In the genomic region with DNA sequence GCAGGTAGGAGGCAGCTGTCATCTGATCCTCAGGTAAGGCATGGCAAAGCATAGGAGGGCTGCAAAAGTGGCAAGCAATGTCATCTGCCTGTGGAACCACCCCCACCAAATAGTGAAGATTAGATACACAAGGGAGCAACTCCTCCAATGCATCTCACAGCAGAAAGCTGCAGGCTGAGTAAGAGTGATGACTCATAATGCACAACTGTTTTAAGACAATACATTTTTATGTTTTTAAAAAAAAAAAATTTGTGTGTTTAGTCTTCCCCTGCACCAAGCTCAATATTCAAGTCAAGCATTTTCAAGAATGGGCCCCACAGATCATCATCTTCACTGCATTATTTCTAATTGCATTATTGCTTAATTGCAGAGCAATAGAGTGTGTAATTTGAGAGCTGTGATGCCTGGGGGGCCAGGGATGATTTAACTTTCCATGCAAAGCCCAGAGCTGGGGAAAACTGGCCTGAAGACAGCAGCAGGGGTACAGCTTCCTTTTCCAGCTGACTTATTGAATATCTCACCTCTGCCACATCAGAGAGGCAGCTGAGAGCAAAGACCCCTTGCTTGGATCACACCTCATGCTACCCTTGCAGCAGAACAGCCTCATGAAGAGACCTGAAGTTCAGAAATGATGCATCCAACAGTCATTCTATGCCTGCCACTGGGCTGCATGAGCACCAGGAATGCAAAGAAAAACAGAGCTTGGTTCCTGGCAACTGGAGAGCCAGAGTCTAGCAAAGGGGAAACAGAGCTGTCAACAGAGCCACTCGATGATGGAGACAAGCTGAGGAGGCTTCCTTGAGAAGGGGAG, we compare ENCODE assay signal across 1 cellular context.
A peak's percentile ranks its signal among the peaks of the same experiment; 100 is the strongest.
TF ChIP-seq lines count a peak whose summit lies in the region.

No MANE protein-coding gene starts in this region.

TF ChIP-seq in HEK293, 187 proteins besides CTCF, POLR2A, EP300 and RAD21 (continued from another document and continues in another):
- TF ChIP-seq GLIS2 (tag by site-specific recombination; IDR thresholded peaks at IDR 0.05) (peak; percentile 36; the same call in 1 of the 2 replicates), ZNF791 (tag by site-specific recombination; IDR thresholded peaks at IDR 0.05) (no peak), ZNF529 (tag by site-specific recombination; IDR thresholded peaks at IDR 0.05; ENCODE audit: insufficient replicate concordance) (peak; percentile 13), ZFP69B (tag by site-specific recombination; IDR thresholded peaks at IDR 0.05) (peak; percentile 91), ZNF155 (tag by site-specific recombination; IDR thresholded peaks at IDR 0.05) (no peak), ZNF2 (tag by site-specific recombination; IDR thresholded peaks at IDR 0.05) (0 out of 2 replicates have a peak, but pooled peaks have one; percentile 65), ZNF501 (tag by site-specific recombination; IDR thresholded peaks at IDR 0.05) (no peak), ZNF623 (tag by site-specific recombination; IDR thresholded peaks at IDR 0.05) (0 out of 2 replicates have a peak, but pooled peaks have one; percentile 28), ZNF544 (tag by site-specific recombination; IDR thresholded peaks at IDR 0.05) (no peak), ZNF174 (tag by site-specific recombination; IDR thresholded peaks at IDR 0.05) (no peak; the same call in 1 of the 2 replicates), ZNF335 (tag by site-specific recombination; conservative IDR thresholded peaks at IDR 0.05) (no peak), ZNF549 (tag by site-specific recombination; IDR thresholded peaks at IDR 0.05) (no peak), ZNF600 (tag by site-specific recombination; IDR thresholded peaks at IDR 0.05) (peak; percentile 51), ZNF747 (tag by site-specific recombination; IDR thresholded peaks at IDR 0.05) (no peak), PRDM1 (tag by site-specific recombination; IDR thresholded peaks at IDR 0.05) (peak; percentile 73), GLIS1 (tag by site-specific recombination; IDR thresholded peaks at IDR 0.05) (peak; percentile 96), ZNF311 (tag by site-specific recombination; IDR thresholded peaks at IDR 0.05; ENCODE audit: borderline replicate concordance) (no peak), ZNF37A (tag by site-specific recombination; IDR thresholded peaks at IDR 0.05) (0 out of 2 replicates have a peak, but pooled peaks have one; percentile 40), ZNF629 (tag by site-specific recombination; IDR thresholded peaks at IDR 0.05) (peak; percentile 65), ZNF157 (tag by site-specific recombination; IDR thresholded peaks at IDR 0.05) (no peak), GFI1B (tag by site-specific recombination; IDR thresholded peaks at IDR 0.05) (no peak), ZNF837 (tag by site-specific recombination; IDR thresholded peaks at IDR 0.05) (no peak), ZBTB20 (tag by site-specific recombination; IDR thresholded peaks at IDR 0.05) (peak; percentile 27; the same call in 1 of the 2 replicates), ZEB2 (tag by site-specific recombination; IDR thresholded peaks at IDR 0.05) (peak; percentile 77), ZNF514 (tag by site-specific recombination; IDR thresholded peaks at IDR 0.05) (no peak), ZNF792 (tag by site-specific recombination; IDR thresholded peaks at IDR 0.05) (no peak), ZBTB21 (tag by site-specific recombination; IDR thresholded peaks at IDR 0.05) (peak; percentile 68), ZNF571 (tag by site-specific recombination; IDR thresholded peaks at IDR 0.05) (no peak), HOXD13 (CRISPR knock-in tag; IDR thresholded peaks at IDR 0.05; ENCODE audit: borderline replicate concordance) (no peak), SP7 (tag by site-specific recombination; IDR thresholded peaks at IDR 0.05) (peak; percentile 75), ZNF184 (tag by site-specific recombination; IDR thresholded peaks at IDR 0.05) (peak; percentile 87), ZNF366 (tag by site-specific recombination; conservative IDR thresholded peaks at IDR 0.05) (peak; percentile 19), GLI4 (tag by site-specific recombination; IDR thresholded peaks at IDR 0.05) (no peak), OSR2 (tag by site-specific recombination; IDR thresholded peaks at IDR 0.05) (peak; percentile 14; the same call in 1 of the 2 replicates), ZBTB17 (tag by site-specific recombination; IDR thresholded peaks at IDR 0.05) (peak; percentile 63), ZXDB (tag by site-specific recombination; IDR thresholded peaks at IDR 0.05) (no peak), SALL2 (tag by site-specific recombination; IDR thresholded peaks at IDR 0.05; ENCODE audit: borderline replicate concordance) (no peak), OVOL3 (tag by site-specific recombination; IDR thresholded peaks at IDR 0.05) (no peak), HOXA7 (CRISPR knock-in tag; IDR thresholded peaks at IDR 0.05; ENCODE audit: borderline replicate concordance) (no peak), ZSCAN16 (tag by site-specific recombination; IDR thresholded peaks at IDR 0.05) (no peak), ZNF610 (tag by site-specific recombination; IDR thresholded peaks at IDR 0.05; ENCODE audit: borderline replicate concordance) (no peak), ZNF10 (tag by site-specific recombination; IDR thresholded peaks at IDR 0.05) (no peak), INSM2 (tag by site-specific recombination; IDR thresholded peaks at IDR 0.05) (0 out of 2 replicates have a peak, but pooled peaks have one; percentile 26), ZNF169 (tag by site-specific recombination; IDR thresholded peaks at IDR 0.05) (no peak), PATZ1 (tag by site-specific recombination; IDR thresholded peaks at IDR 0.05) (peak; percentile 54; the same call in 1 of the 2 replicates), ZNF324 (tag by site-specific recombination; IDR thresholded peaks at IDR 0.05) (peak; percentile 57; the same call in 1 of the 2 replicates), ZBTB11 (tag by site-specific recombination; conservative IDR thresholded peaks at IDR 0.05; ENCODE audit: low read depth) (no peak), ZNF621 (tag by site-specific recombination; IDR thresholded peaks at IDR 0.05) (no peak)
- TF ChIP-seq, protein P1, sequence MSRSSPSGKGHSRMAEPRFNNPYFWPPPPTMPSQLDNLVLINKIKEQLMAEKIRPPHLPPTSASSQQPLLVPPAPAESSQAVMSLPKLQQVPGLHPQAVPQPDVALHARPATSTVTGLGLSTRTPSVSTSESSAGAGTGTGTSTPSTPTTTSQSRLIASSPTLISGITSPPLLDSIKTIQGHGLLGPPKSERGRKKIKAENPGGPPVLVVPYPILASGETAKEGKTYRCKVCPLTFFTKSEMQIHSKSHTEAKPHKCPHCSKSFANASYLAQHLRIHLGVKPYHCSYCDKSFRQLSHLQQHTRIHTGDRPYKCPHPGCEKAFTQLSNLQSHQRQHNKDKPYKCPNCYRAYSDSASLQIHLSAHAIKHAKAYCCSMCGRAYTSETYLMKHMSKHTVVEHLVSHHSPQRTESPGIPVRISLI (tag by site-specific recombination; IDR thresholded peaks at IDR 0.05) = 0 out of 2 replicates have a peak, but pooled peaks have one; percentile 34
- TF ChIP-seq, protein P2, sequence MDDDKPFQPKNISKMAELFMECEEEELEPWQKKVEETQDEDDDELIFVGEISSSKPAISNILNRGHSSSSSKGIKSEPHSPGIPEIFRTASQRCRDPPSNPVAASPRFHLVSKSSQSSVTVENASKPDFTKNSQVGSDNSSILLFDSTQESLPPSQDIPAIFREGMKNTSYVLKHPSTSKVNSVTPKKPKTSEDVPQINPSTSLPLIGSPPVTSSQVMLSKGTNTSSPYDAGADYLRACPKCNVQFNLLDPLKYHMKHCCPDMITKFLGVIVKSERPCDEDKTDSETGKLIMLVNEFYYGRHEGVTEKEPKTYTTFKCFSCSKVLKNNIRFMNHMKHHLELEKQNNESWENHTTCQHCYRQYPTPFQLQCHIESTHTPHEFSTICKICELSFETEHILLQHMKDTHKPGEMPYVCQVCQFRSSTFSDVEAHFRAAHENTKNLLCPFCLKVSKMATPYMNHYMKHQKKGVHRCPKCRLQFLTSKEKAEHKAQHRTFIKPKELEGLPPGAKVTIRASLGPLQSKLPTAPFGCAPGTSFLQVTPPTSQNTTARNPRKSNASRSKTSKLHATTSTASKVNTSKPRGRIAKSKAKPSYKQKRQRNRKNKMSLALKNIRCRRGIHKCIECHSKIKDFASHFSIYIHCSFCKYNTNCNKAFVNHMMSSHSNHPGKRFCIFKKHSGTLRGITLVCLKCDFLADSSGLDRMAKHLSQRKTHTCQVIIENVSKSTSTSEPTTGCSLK (tag by site-specific recombination; IDR thresholded peaks at IDR 0.05) = no peak
- TF ChIP-seq, protein P3, sequence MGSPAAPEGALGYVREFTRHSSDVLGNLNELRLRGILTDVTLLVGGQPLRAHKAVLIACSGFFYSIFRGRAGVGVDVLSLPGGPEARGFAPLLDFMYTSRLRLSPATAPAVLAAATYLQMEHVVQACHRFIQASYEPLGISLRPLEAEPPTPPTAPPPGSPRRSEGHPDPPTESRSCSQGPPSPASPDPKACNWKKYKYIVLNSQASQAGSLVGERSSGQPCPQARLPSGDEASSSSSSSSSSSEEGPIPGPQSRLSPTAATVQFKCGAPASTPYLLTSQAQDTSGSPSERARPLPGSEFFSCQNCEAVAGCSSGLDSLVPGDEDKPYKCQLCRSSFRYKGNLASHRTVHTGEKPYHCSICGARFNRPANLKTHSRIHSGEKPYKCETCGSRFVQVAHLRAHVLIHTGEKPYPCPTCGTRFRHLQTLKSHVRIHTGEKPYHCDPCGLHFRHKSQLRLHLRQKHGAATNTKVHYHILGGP (tag by site-specific recombination; IDR thresholded peaks at IDR 0.05) = no peak
- TF ChIP-seq, protein P4, sequence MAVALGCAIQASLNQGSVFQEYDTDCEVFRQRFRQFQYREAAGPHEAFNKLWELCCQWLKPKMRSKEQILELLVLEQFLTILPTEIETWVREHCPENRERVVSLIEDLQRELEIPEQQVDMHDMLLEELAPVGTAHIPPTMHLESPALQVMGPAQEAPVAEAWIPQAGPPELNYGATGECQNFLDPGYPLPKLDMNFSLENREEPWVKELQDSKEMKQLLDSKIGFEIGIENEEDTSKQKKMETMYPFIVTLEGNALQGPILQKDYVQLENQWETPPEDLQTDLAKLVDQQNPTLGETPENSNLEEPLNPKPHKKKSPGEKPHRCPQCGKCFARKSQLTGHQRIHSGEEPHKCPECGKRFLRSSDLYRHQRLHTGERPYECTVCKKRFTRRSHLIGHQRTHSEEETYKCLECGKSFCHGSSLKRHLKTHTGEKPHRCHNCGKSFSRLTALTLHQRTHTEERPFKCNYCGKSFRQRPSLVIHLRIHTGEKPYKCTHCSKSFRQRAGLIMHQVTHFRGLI (tag by site-specific recombination; IDR thresholded peaks at IDR 0.05) = peak; percentile 48; the same call in 1 of the 2 replicates
- TF ChIP-seq, protein P5, sequence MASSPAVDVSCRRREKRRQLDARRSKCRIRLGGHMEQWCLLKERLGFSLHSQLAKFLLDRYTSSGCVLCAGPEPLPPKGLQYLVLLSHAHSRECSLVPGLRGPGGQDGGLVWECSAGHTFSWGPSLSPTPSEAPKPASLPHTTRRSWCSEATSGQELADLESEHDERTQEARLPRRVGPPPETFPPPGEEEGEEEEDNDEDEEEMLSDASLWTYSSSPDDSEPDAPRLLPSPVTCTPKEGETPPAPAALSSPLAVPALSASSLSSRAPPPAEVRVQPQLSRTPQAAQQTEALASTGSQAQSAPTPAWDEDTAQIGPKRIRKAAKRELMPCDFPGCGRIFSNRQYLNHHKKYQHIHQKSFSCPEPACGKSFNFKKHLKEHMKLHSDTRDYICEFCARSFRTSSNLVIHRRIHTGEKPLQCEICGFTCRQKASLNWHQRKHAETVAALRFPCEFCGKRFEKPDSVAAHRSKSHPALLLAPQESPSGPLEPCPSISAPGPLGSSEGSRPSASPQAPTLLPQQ (tag by site-specific recombination; IDR thresholded peaks at IDR 0.05) = peak; percentile 94
